Comparison of ENCODE assay signal across 1 cellular context in genomic region chr17:44220211-44221071, GRCh38.
TF ChIP-seq lines count a peak whose summit lies in the region.

No MANE protein-coding gene starts in this region.

TF ChIP-seq in K562, 482 proteins besides CTCF, POLR2A, EP300 and RAD21 (continued from another document and continues in another):
- TF ChIP-seq ZBTB9 (CRISPR knock-in tag; IDR thresholded peaks at IDR 0.05) (no peak), HMGN3 (IDR thresholded peaks at IDR 0.05; ENCODE audit: borderline replicate concordance, extremely low read depth, insufficient read length, low read depth, low read length) (no peak), DACH1 (IDR thresholded peaks at IDR 0.05; ENCODE audit: partially characterized antibody) (no peak), ZFP30 (CRISPR knock-in tag; IDR thresholded peaks at IDR 0.05; ENCODE audit: borderline replicate concordance) (no peak), CXXC5 (CRISPR knock-in tag; IDR thresholded peaks at IDR 0.05) (peak; percentile 44), MCM3 (IDR thresholded peaks at IDR 0.05) (no peak), RBBP5 (IDR thresholded peaks at IDR 0.05; ENCODE audit: borderline replicate concordance, insufficient read depth, low read length, poor library complexity, severe bottlenecking) (peak; percentile 17), CEBPG (CRISPR knock-in tag; IDR thresholded peaks at IDR 0.05) (no peak), CEBPG (tag; conservative IDR thresholded peaks at IDR 0.05 in 1 of 2, IDR thresholded peaks at IDR 0.05 in 1 of 2) (no peak), FOXP1 (CRISPR knock-in tag; IDR thresholded peaks at IDR 0.05) (no peak), SMARCE1 (IDR thresholded peaks at IDR 0.05) (0 out of 2 replicates have a peak, but pooled peaks have one; percentile 34), EWSR1 (IDR thresholded peaks at IDR 0.05; ENCODE audit: borderline replicate concordance, low read depth, partially characterized antibody) (no peak), SP2 (IDR thresholded peaks at IDR 0.05; ENCODE audit: extremely low read depth, low read depth, low read length, poor library complexity, severe bottlenecking) (no peak), NELFE (IDR thresholded peaks at IDR 0.05; ENCODE audit: insufficient read depth, insufficient read length) (no peak), YY1 (IDR thresholded peaks at IDR 0.05; ENCODE audit: borderline replicate concordance in 1 of 3, control insufficient read depth in 1 of 3, extremely low read depth in 1 of 3, insufficient read depth in 3 of 3, insufficient read length in 1 of 3, insufficient replicate concordance in 2 of 3, low read depth in 1 of 3, low read length in 2 of 3) (peak in 1 of 3 experiments; percentile 76), HDAC3 (IDR thresholded peaks at IDR 0.05; ENCODE audit: borderline replicate concordance, partially characterized antibody) (no peak), NFXL1 (CRISPR knock-in tag; IDR thresholded peaks at IDR 0.05) (no peak), NUFIP1 (IDR thresholded peaks at IDR 0.05; ENCODE audit: partially characterized antibody) (no peak), ZNF316 (IDR thresholded peaks at IDR 0.05) (no peak), PHF20 (IDR thresholded peaks at IDR 0.05; ENCODE audit: partially characterized antibody) (peak; percentile 14), NONO (IDR thresholded peaks at IDR 0.05; ENCODE audit: low read depth in 2 of 2, low read length in 1 of 2) (0 out of 4 replicates have a peak, but pooled peaks have one; percentile 49 to 51), ZNF232 (CRISPR knock-in tag; IDR thresholded peaks at IDR 0.05) (no peak), KHSRP (IDR thresholded peaks at IDR 0.05) (no peak), SIN3B (IDR thresholded peaks at IDR 0.05; ENCODE audit: low read depth) (peak; percentile 17; the same call in 1 of the 2 replicates), NKRF (IDR thresholded peaks at IDR 0.05; ENCODE audit: borderline replicate concordance) (0 out of 2 replicates have a peak, but pooled peaks have one; percentile 37), ZNF436 (CRISPR knock-in tag; IDR thresholded peaks at IDR 0.05) (no peak), ZFP1 (CRISPR knock-in tag; IDR thresholded peaks at IDR 0.05) (no peak), SRSF1 (IDR thresholded peaks at IDR 0.05; ENCODE audit: low read depth, low read length) (no peak), MYC (IDR thresholded peaks at IDR 0.05; ENCODE audit: low read depth, low read length) (no peak), MYC (CRISPR knock-in tag; IDR thresholded peaks at IDR 0.05; ENCODE audit: borderline replicate concordance, low read depth) (0 out of 2 replicates have a peak, but pooled peaks have one; percentile 54), MYBL2 (IDR thresholded peaks at IDR 0.05; ENCODE audit: low read depth) (no peak), MYBL2 (CRISPR knock-in tag; IDR thresholded peaks at IDR 0.05; ENCODE audit: borderline replicate concordance) (no peak), SUPT5H (IDR thresholded peaks at IDR 0.05) (peak; percentile 52), MLLT1 (IDR thresholded peaks at IDR 0.05) (peak; percentile 74 to 84; a peak in 2 of 4 replicates), FOXM1 (IDR thresholded peaks at IDR 0.05; ENCODE audit: low read depth) (no peak), FOXM1 (CRISPR knock-in tag; IDR thresholded peaks at IDR 0.05; ENCODE audit: low read depth) (peak; percentile 43; the same call in 1 of the 2 replicates), ZNF584 (CRISPR knock-in tag; IDR thresholded peaks at IDR 0.05; ENCODE audit: low read depth) (no peak), ZNF239 (CRISPR knock-in tag; IDR thresholded peaks at IDR 0.05) (no peak)
- TF ChIP-seq, protein P1, sequence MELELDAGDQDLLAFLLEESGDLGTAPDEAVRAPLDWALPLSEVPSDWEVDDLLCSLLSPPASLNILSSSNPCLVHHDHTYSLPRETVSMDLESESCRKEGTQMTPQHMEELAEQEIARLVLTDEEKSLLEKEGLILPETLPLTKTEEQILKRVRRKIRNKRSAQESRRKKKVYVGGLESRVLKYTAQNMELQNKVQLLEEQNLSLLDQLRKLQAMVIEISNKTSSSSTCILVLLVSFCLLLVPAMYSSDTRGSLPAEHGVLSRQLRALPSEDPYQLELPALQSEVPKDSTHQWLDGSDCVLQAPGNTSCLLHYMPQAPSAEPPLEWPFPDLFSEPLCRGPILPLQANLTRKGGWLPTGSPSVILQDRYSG (tag; conservative IDR thresholded peaks at IDR 0.05; ENCODE audit: low read depth), result no peak
- TF ChIP-seq, protein P2, sequence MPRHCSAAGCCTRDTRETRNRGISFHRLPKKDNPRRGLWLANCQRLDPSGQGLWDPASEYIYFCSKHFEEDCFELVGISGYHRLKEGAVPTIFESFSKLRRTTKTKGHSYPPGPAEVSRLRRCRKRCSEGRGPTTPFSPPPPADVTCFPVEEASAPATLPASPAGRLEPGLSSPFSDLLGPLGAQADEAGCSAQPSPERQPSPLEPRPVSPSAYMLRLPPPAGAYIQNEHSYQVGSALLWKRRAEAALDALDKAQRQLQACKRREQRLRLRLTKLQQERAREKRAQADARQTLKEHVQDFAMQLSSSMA (CRISPR knock-in tag; IDR thresholded peaks at IDR 0.05), result no peak
- TF ChIP-seq, protein P3, sequence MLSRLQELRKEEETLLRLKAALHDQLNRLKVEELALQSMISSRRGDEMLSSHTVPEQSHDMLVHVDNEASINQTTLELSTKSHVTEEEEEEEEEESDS (CRISPR knock-in tag; IDR thresholded peaks at IDR 0.05), result no peak
- TF ChIP-seq, protein P4, sequence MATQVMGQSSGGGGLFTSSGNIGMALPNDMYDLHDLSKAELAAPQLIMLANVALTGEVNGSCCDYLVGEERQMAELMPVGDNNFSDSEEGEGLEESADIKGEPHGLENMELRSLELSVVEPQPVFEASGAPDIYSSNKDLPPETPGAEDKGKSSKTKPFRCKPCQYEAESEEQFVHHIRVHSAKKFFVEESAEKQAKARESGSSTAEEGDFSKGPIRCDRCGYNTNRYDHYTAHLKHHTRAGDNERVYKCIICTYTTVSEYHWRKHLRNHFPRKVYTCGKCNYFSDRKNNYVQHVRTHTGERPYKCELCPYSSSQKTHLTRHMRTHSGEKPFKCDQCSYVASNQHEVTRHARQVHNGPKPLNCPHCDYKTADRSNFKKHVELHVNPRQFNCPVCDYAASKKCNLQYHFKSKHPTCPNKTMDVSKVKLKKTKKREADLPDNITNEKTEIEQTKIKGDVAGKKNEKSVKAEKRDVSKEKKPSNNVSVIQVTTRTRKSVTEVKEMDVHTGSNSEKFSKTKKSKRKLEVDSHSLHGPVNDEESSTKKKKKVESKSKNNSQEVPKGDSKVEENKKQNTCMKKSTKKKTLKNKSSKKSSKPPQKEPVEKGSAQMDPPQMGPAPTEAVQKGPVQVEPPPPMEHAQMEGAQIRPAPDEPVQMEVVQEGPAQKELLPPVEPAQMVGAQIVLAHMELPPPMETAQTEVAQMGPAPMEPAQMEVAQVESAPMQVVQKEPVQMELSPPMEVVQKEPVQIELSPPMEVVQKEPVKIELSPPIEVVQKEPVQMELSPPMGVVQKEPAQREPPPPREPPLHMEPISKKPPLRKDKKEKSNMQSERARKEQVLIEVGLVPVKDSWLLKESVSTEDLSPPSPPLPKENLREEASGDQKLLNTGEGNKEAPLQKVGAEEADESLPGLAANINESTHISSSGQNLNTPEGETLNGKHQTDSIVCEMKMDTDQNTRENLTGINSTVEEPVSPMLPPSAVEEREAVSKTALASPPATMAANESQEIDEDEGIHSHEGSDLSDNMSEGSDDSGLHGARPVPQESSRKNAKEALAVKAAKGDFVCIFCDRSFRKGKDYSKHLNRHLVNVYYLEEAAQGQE (CRISPR knock-in tag; IDR thresholded peaks at IDR 0.05; ENCODE audit: low read depth), result no peak
- TF ChIP-seq, protein P5, sequence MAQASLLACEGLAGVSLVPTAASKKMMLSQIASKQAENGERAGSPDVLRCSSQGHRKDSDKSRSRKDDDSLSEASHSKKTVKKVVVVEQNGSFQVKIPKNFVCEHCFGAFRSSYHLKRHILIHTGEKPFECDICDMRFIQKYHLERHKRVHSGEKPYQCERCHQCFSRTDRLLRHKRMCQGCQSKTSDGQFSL (CRISPR knock-in tag; IDR thresholded peaks at IDR 0.05), result no peak; the same call in none of the 2 replicates
- TF ChIP-seq, protein P5 (tag; IDR thresholded peaks at IDR 0.05), result no peak
- TF ChIP-seq, protein P6, sequence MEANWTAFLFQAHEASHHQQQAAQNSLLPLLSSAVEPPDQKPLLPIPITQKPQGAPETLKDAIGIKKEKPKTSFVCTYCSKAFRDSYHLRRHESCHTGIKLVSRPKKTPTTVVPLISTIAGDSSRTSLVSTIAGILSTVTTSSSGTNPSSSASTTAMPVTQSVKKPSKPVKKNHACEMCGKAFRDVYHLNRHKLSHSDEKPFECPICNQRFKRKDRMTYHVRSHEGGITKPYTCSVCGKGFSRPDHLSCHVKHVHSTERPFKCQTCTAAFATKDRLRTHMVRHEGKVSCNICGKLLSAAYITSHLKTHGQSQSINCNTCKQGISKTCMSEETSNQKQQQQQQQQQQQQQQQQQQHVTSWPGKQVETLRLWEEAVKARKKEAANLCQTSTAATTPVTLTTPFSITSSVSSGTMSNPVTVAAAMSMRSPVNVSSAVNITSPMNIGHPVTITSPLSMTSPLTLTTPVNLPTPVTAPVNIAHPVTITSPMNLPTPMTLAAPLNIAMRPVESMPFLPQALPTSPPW (CRISPR knock-in tag; IDR thresholded peaks at IDR 0.05), result no peak
